Comparison of ENCODE assay signal across 26 cellular contexts in the genomic region with DNA sequence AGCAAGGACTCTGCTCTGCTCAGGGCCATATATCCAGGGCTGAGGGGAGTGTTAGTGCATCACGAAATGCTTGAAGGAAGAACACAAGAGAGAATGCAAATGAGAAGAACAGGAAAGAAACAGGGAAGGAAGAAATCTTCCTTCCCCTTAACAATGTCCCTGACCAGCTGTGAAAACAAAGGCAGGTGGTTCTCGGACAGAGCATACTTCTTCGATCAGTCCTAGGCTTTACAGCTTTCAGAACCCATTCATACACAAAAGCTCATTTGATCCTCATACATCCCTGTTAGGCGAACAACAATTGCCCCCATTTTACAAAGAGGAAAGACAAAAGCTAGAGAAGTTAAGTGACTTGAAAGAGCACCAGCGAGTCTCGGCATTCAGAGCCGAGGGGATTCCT. TPM values are rescaled to one million over a fixed set of nuclear protein-coding genes. Genes with fewer than 3 reads are reported as not detected.
"Had no signal": no experiment of that assay in that cellular context is flagged by ENCODE, and none has a peak within 500 bp of the region (broad histone marks: within the 10 kb centered on the region; RNA-seq: fewer than 3 reads in every experiment).

No MANE protein-coding gene starts in this region.

- H3K9ac ChIP-seq: parathyroid adenoma had no signal

- DNase-seq: activated CD4-positive, alpha-beta T cell treated with anti-CD3 and anti-CD28 coated beads for 1 hour; activated CD4-positive, alpha-beta T cell treated with anti-CD3 and anti-CD28 coated beads, Interleukin-2, amount 50 U/mL, for 4 hours; activated CD8-positive, alpha-beta memory T cell treated with anti-CD3 and anti-CD28 coated beads, Interleukin-2, amount 10 ng/mL, durations not matched to agents 7 days and 5 days; activated naive CD4-positive, alpha-beta T cell; activated T-cell treated with anti-CD3 and anti-CD28 coated beads, Interleukin-2, amount 50 U/mL, for 1 hour; colonic mucosa; erythroblast; foreskin melanocyte; glutamatergic neuron; hypothalamus; midbrain; right lobe of liver; small intestine; stimulated activated CD4-positive, alpha-beta T cell treated with anti-CD3 and anti-CD28 coated beads, Interleukin-4, amount 100 ng/mL, for 24 hours; stomach; T-helper 2 cell had no signal

- H2AFZ ChIP-seq: parathyroid adenoma had no signal

- H3K4me3 ChIP-seq: colonic mucosa, lung, right lobe of liver, stomach had no signal

- H3K4me1 ChIP-seq: colonic mucosa, parathyroid adenoma, right lobe of liver, stomach had no signal

- H3K27me3 ChIP-seq: colonic mucosa, right lobe of liver had no signal

- H3K4me3 Mint-ChIP-seq: activated CD8-positive, alpha-beta memory T cell treated with anti-CD3 and anti-CD28 coated beads, Interleukin-2, amount 10 ng/mL, durations not matched to agents 7 days and 5 days; activated T-helper 17 cell treated with anti-CD3 and anti-CD28 coated beads, Interleukin-2, amount 50 U/mL, for 72 hours; brain; central memory CD8-positive, alpha-beta T cell; stimulated activated effector memory CD8-positive, alpha-beta T cell treated with anti-CD3 and anti-CD28 coated beads, Interleukin-12 subunit alpha, Interleukin-12 subunit beta, amount 100 ng/mL, for 72 hours; type B pancreatic cell had no signal

- H3K9me3 Mint-ChIP-seq: activated T-helper 17 cell treated with anti-CD3 and anti-CD28 coated beads, Interleukin-2, amount 50 U/mL, for 72 hours; brain; central memory CD8-positive, alpha-beta T cell; stimulated activated effector memory CD8-positive, alpha-beta T cell treated with anti-CD3 and anti-CD28 coated beads, Interleukin-12 subunit alpha, Interleukin-12 subunit beta, amount 100 ng/mL, for 72 hours had no signal

- H3K36me3 ChIP-seq: colonic mucosa, right lobe of liver, stomach had no signal

- H3K4me1 Mint-ChIP-seq: activated CD8-positive, alpha-beta memory T cell treated with anti-CD3 and anti-CD28 coated beads, Interleukin-2, amount 10 ng/mL, durations not matched to agents 7 days and 5 days; activated T-helper 17 cell treated with anti-CD3 and anti-CD28 coated beads, Interleukin-2, amount 50 U/mL, for 72 hours; central memory CD8-positive, alpha-beta T cell; stimulated activated effector memory CD8-positive, alpha-beta T cell treated with anti-CD3 and anti-CD28 coated beads, Interleukin-12 subunit alpha, Interleukin-12 subunit beta, amount 100 ng/mL, for 72 hours had no signal

- H3K27ac Mint-ChIP-seq: activated CD8-positive, alpha-beta memory T cell treated with anti-CD3 and anti-CD28 coated beads, Interleukin-2, amount 10 ng/mL, durations not matched to agents 7 days and 5 days; activated T-helper 17 cell treated with anti-CD3 and anti-CD28 coated beads, Interleukin-2, amount 50 U/mL, for 72 hours; brain; stimulated activated effector memory CD8-positive, alpha-beta T cell treated with anti-CD3 and anti-CD28 coated beads, Interleukin-12 subunit alpha, Interleukin-12 subunit beta, amount 100 ng/mL, for 72 hours; type B pancreatic cell had no signal

- H3K79me2 ChIP-seq: parathyroid adenoma had no signal

- H3K27me3 Mint-ChIP-seq: brain, type B pancreatic cell had no signal

- ATAC-seq: activated CD8-positive, alpha-beta memory T cell treated with anti-CD3 and anti-CD28 coated beads, Interleukin-2, amount 10 ng/mL, durations not matched to agents 7 days and 5 days; activated T-helper 17 cell treated with anti-CD3 and anti-CD28 coated beads, Interleukin-2, amount 50 U/mL, for 72 hours; left lobe of liver had no signal

- H3K9me3 ChIP-seq: colonic mucosa, right lobe of liver, stomach had no signal

- H3K36me3 Mint-ChIP-seq: activated CD8-positive, alpha-beta memory T cell treated with anti-CD3 and anti-CD28 coated beads, Interleukin-2, amount 10 ng/mL, durations not matched to agents 7 days and 5 days; brain; stimulated activated effector memory CD8-positive, alpha-beta T cell treated with anti-CD3 and anti-CD28 coated beads, Interleukin-12 subunit alpha, Interleukin-12 subunit beta, amount 100 ng/mL, for 72 hours had no signal

- H3K27ac ChIP-seq: colonic mucosa, parathyroid adenoma, right lobe of liver, stomach, VCaP had no signal

RNA-seq across cellular contexts. Expression of a gene that starts 57.3 kb away (rescaled TPM):
- total RNA-seq: activated CD8-positive, alpha-beta memory T cell treated with anti-CD3 and anti-CD28 coated beads, Interleukin-2, amount 10 ng/mL, durations not matched to agents 7 days and 5 days; activated T-helper 17 cell treated with anti-CD3 and anti-CD28 coated beads, Interleukin-2, amount 50 U/mL, for 72 hours; myocyte had no signal
